In genomic region chr17:74430706-74431567, GRCh38 we compare ENCODE assay signal across 1 cellular context.
TF ChIP-seq lines count a peak whose summit lies in the region.

No MANE protein-coding gene starts in this region.

TF ChIP-seq in HepG2, 621 proteins besides CTCF, POLR2A, EP300 and RAD21 (continued from another document and continues in another):
- TF ChIP-seq NCOA2 (CRISPR knock-in tag; IDR thresholded peaks at IDR 0.05) (peak; percentile 45), ZFP62 (CRISPR knock-in tag; IDR thresholded peaks at IDR 0.05) (no peak), NRL (CRISPR knock-in tag; IDR thresholded peaks at IDR 0.05; ENCODE audit: borderline replicate concordance) (peak; percentile 90; the same call in 1 of the 2 replicates), ZNF343 (CRISPR knock-in tag; IDR thresholded peaks at IDR 0.05) (peak; percentile 69; the same call in 1 of the 2 replicates), ZNF598 (CRISPR knock-in tag; IDR thresholded peaks at IDR 0.05; ENCODE audit: borderline replicate concordance) (0 out of 2 replicates have a peak, but pooled peaks have one; percentile 9), RBFOX2 (IDR thresholded peaks at IDR 0.05; ENCODE audit: low read depth, low read length) (peak; percentile 81), AHR (CRISPR knock-in tag; IDR thresholded peaks at IDR 0.05) (peak; percentile 61; the same call in 1 of the 2 replicates), BCL3 (CRISPR knock-in tag; IDR thresholded peaks at IDR 0.05) (no peak; the same call in none of the 2 replicates), ZNF839 (CRISPR knock-in tag; IDR thresholded peaks at IDR 0.05; ENCODE audit: borderline replicate concordance) (no peak; the same call in 1 of the 2 replicates), STAT6 (CRISPR knock-in tag; IDR thresholded peaks at IDR 0.05; ENCODE audit: borderline replicate concordance) (peak; percentile 3; the same call in 1 of the 2 replicates), TOPORS (CRISPR knock-in tag; IDR thresholded peaks at IDR 0.05) (no peak; the same call in 1 of the 2 replicates), ZNF205 (CRISPR knock-in tag; IDR thresholded peaks at IDR 0.05) (no peak; the same call in none of the 2 replicates), ZMAT5 (CRISPR knock-in tag; IDR thresholded peaks at IDR 0.05; ENCODE audit: borderline replicate concordance, low read depth) (no peak), MTERF4 (CRISPR knock-in tag; IDR thresholded peaks at IDR 0.05) (peak; percentile 18; the same call in 1 of the 2 replicates), ZNF496 (CRISPR knock-in tag; IDR thresholded peaks at IDR 0.05; ENCODE audit: insufficient replicate concordance) (no peak), GABPA (IDR thresholded peaks at IDR 0.05; ENCODE audit: low read depth, low read length) (0 out of 2 replicates have a peak, but pooled peaks have one; percentile 17), GABPA (CRISPR knock-in tag; IDR thresholded peaks at IDR 0.05; ENCODE audit: low read depth) (peak; percentile 4; the same call in 1 of the 2 replicates), MBNL3 (CRISPR knock-in tag; conservative IDR thresholded peaks at IDR 0.05) (no peak), ZNF850 (CRISPR knock-in tag; conservative IDR thresholded peaks at IDR 0.05) (peak; percentile 98), ZNF503 (CRISPR knock-in tag; IDR thresholded peaks at IDR 0.05) (peak; percentile 85), GMEB2 (CRISPR knock-in tag; IDR thresholded peaks at IDR 0.05; ENCODE audit: low read depth) (no peak), USF2 (IDR thresholded peaks at IDR 0.05; ENCODE audit: low read depth, low read length) (no peak), USF2 (CRISPR knock-in tag; IDR thresholded peaks at IDR 0.05; ENCODE audit: borderline replicate concordance) (peak; percentile 40), ZNF207 (IDR thresholded peaks at IDR 0.05; ENCODE audit: borderline replicate concordance) (no peak), TIGD3 (CRISPR knock-in tag; IDR thresholded peaks at IDR 0.05; ENCODE audit: borderline replicate concordance) (no peak; the same call in none of the 2 replicates), CC2D1A (CRISPR knock-in tag; IDR thresholded peaks at IDR 0.05) (no peak), ZNF235 (CRISPR knock-in tag; IDR thresholded peaks at IDR 0.05; ENCODE audit: borderline replicate concordance) (no peak), IKZF5 (CRISPR knock-in tag; IDR thresholded peaks at IDR 0.05) (no peak; the same call in 1 of the 2 replicates), ZBTB34 (CRISPR knock-in tag; IDR thresholded peaks at IDR 0.05) (peak; percentile 91; the same call in 1 of the 2 replicates), TFAP4 (IDR thresholded peaks at IDR 0.05; ENCODE audit: borderline replicate concordance, low read depth) (peak; percentile 98), ZNF557 (CRISPR knock-in tag; IDR thresholded peaks at IDR 0.05) (peak; percentile 91), ISL2 (CRISPR knock-in tag; IDR thresholded peaks at IDR 0.05) (peak; percentile 73; the same call in 1 of the 2 replicates), MTF1 (CRISPR knock-in tag; IDR thresholded peaks at IDR 0.05) (0 out of 2 replicates have a peak, but pooled peaks have one; percentile 27), EED (CRISPR knock-in tag; IDR thresholded peaks at IDR 0.05) (0 out of 2 replicates have a peak, but pooled peaks have one; percentile 9), ZNF143 (CRISPR knock-in tag; IDR thresholded peaks at IDR 0.05) (no peak; the same call in 1 of the 2 replicates), ZNF275 (CRISPR knock-in tag; IDR thresholded peaks at IDR 0.05; ENCODE audit: borderline replicate concordance) (no peak), FOSL1 (CRISPR knock-in tag; IDR thresholded peaks at IDR 0.05; ENCODE audit: borderline replicate concordance) (no peak), CCDC6 (CRISPR knock-in tag; IDR thresholded peaks at IDR 0.05) (peak; percentile 56; the same call in 1 of the 2 replicates), ONECUT2 (CRISPR knock-in tag; IDR thresholded peaks at IDR 0.05) (no peak), ZNF274 (CRISPR knock-in tag; IDR thresholded peaks at IDR 0.05) (peak; percentile 65; the same call in 1 of the 2 replicates), PHB2 (IDR thresholded peaks at IDR 0.05; ENCODE audit: partially characterized antibody) (no peak), ETV5 (CRISPR knock-in tag; IDR thresholded peaks at IDR 0.05; ENCODE audit: borderline replicate concordance) (peak; percentile 82)
